Comparison of ENCODE assay signal across 19 cellular contexts in the genomic region with DNA sequence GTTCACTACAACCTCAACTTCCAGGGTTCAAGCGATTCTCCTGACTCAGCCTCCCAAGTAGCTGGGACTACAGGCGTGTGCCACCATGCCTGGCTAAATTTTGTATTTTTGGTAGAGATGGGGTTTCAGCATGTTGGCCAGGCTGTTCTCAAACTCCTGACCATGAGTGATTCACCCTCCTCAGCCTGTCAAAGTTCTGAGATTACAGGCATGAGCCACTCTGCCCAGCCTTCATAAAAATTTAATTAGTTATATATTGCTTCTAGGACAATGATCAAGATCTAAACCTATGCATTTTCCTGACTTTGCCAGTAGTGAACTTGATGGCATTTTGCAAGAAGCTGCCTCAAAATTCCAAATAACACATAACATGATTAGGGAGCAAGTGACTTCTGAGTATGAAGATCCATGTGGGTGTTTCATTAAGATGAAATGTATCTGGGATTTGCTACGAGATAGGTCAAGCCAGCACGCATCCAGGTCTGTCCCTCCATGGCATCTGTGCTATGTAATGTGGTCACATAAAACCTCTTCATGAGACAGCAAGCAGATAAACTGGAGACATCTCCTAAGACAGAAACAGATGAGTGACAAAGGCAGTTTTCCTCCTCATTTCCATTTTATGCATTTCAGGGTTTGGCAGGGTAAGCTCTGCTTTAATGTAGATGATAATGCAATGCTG.
A peak's percentile ranks its signal among the peaks of the same experiment; 100 is the strongest.
DNase-seq lines count a peak whose midpoint lies in the region; ATAC-seq and TF ChIP-seq lines count a peak whose summit lies in the region.
"Had no signal": no experiment of that assay in that cellular context is flagged by ENCODE, and none has a peak within 500 bp of the region (broad histone marks: within the 10 kb centered on the region; RNA-seq: fewer than 3 reads in every experiment).

No MANE protein-coding gene starts in this region.

- POLR2A ChIA-PET in activated CD8-positive, alpha-beta T cell treated with anti-CD3 and anti-CD28 coated beads for 36 hours (lab: Charles Lee), result no interaction called here
- POLR2A ChIA-PET in activated CD8-positive, alpha-beta T cell treated with anti-CD3 and anti-CD28 coated beads, Interleukin-2, amount 10 ng/mL, durations not matched to agents 7 days and 5 days (lab: Charles Lee), result no interaction called here

- peaks cover 4% of the 10 kb centered on the region for H3K27me3 Mint-ChIP-seq in activated CD8-positive, alpha-beta T cell treated with anti-CD3 and anti-CD28 coated beads for 36 hours
- no peaks in the 10 kb centered on the region for H3K27me3 Mint-ChIP-seq in activated CD8-positive, alpha-beta T cell treated with anti-CD3 and anti-CD28 coated beads, Interleukin-2, amount 10 ng/mL, durations not matched to agents 7 days and 5 days (ENCODE audit: low read depth)

- 75 to 77% methylated on average over 4 of the region's 4 CpGs for WGBS in body of pancreas, 2 donors

- H3K27ac Mint-ChIP-seq in activated CD8-positive, alpha-beta T cell treated with anti-CD3 and anti-CD28 coated beads for 36 hours, result peak overlapping the region; percentile 10
- H3K27ac Mint-ChIP-seq in activated CD8-positive, alpha-beta T cell treated with anti-CD3 and anti-CD28 coated beads, Interleukin-2, amount 10 ng/mL, durations not matched to agents 7 days and 5 days, result no peak overlapping the region
- H3K27ac Mint-ChIP-seq in activated naive CD4-positive, alpha-beta T cell treated with anti-CD3 and anti-CD28 coated beads, Interleukin-2, amount 50 U/mL, for 72 hours, result peak overlapping the region in 1 of 2 donors; percentile 9

- H3K27me3 ChIP-seq in body of pancreas, result no peaks in the 10 kb centered on the region
- H3K27me3 ChIP-seq: gastrocnemius medialis, neural progenitor cell, right lobe of liver, thyroid gland had no signal

- H3K4me1 ChIP-seq in body of pancreas, result no peaks in the 10 kb centered on the region
- H3K4me1 ChIP-seq: Caco-2, right lobe of liver, thyroid gland had no signal

- H3K9me3 Mint-ChIP-seq in activated CD8-positive, alpha-beta T cell treated with anti-CD3 and anti-CD28 coated beads for 36 hours, result no peaks in the 10 kb centered on the region
- no peaks in the 10 kb centered on the region for H3K9me3 Mint-ChIP-seq in activated CD8-positive, alpha-beta T cell treated with anti-CD3 and anti-CD28 coated beads, Interleukin-2, amount 10 ng/mL, durations not matched to agents 7 days and 5 days (ENCODE audit: insufficient read depth)
- no peaks in the 10 kb centered on the region for H3K9me3 Mint-ChIP-seq in activated naive CD4-positive, alpha-beta T cell treated with anti-CD3 and anti-CD28 coated beads, Interleukin-2, amount 50 U/mL, for 72 hours

- intact Hi-C loops in activated CD8-positive, alpha-beta T cell treated with anti-CD3 and anti-CD28 coated beads for 36 hours (cut with micrococcal nuclease), result no loop called here
- intact Hi-C loops in body of pancreas (cut with DNase I), result no loop called here

- no peak for DNase-seq in activated CD8-positive, alpha-beta T cell treated with anti-CD3 and anti-CD28 coated beads for 36 hours
- DNase-seq in activated CD8-positive, alpha-beta T cell treated with anti-CD3 and anti-CD28 coated beads, Interleukin-2, amount 10 ng/mL, durations not matched to agents 7 days and 5 days, result no peak
- DNase-seq in SK-N-MC (ENCODE audit: low read depth, low spot score) (no peak), kidney tubule cell (ENCODE audit: low spot score) (peak; percentile 42), body of pancreas (no peak)
- DNase-seq in activated naive CD4-positive, alpha-beta T cell treated with anti-CD3 and anti-CD28 coated beads, Interleukin-2, amount 50 U/mL, for 72 hours (ENCODE audit: low spot score in 2 of 2), result no peak
- DNase-seq in central memory CD4-positive, alpha-beta T cell, result no peak
- DNase-seq: activated CD4-positive, alpha-beta T cell treated with anti-CD3 and anti-CD28 coated beads, Interleukin-2, amount 50 U/mL, for 1 hour; Caco-2; gastrocnemius medialis; right lobe of liver; Right ventricle myocardium superior; stimulated activated CD4-positive, alpha-beta T cell treated with anti-CD3 and anti-CD28 coated beads, Interleukin-4, amount 100 ng/mL, for 1 hour; T-helper 9 cell; thyroid gland had no signal

- H3K9me3 ChIP-seq in SK-N-MC (ENCODE audit: low read depth, low read length) (no peaks in the 10 kb centered on the region), body of pancreas (no peaks in the 10 kb centered on the region)
- H3K9me3 ChIP-seq: Caco-2, gastrocnemius medialis, right lobe of liver, thyroid gland had no signal

- H3K27ac ChIP-seq in SK-N-MC (peak overlapping the region; percentile 60; the same call in 1 of the 2 replicates), body of pancreas (no peak overlapping the region)
- H3K27ac ChIP-seq: HL-60, KMS-11, neural progenitor cell, right lobe of liver, thyroid gland had no signal

- peak overlapping the region; percentile 4 for H3K4me3 ChIP-seq in SK-N-MC
- H3K4me3 ChIP-seq in body of pancreas, result no peak overlapping the region
- H3K4me3 ChIP-seq: gastrocnemius medialis, neural progenitor cell, right lobe of liver, thyroid gland had no signal

- CTCF ChIA-PET in activated CD8-positive, alpha-beta T cell treated with anti-CD3 and anti-CD28 coated beads for 36 hours (lab: Charles Lee), result no interaction called here
- CTCF ChIA-PET in activated CD8-positive, alpha-beta T cell treated with anti-CD3 and anti-CD28 coated beads, Interleukin-2, amount 10 ng/mL, durations not matched to agents 7 days and 5 days (lab: Charles Lee), result no interaction called here

- H3K9ac ChIP-seq in SK-N-MC (ENCODE audit: insufficient read length), result no peak overlapping the region
- H3K9ac ChIP-seq: KMS-11, neural progenitor cell had no signal

- ATAC-seq in activated CD8-positive, alpha-beta T cell treated with anti-CD3 and anti-CD28 coated beads for 36 hours, result no peak
- ATAC-seq in activated CD8-positive, alpha-beta T cell treated with anti-CD3 and anti-CD28 coated beads, Interleukin-2, amount 10 ng/mL, durations not matched to agents 7 days and 5 days, result no peak
- no peak for ATAC-seq in GM18858 (IDR thresholded peaks at IDR 0.05; ENCODE audit: unreplicated experiment)
- ATAC-seq in body of pancreas, result no peak
- ATAC-seq in activated naive CD4-positive, alpha-beta T cell treated with anti-CD3 and anti-CD28 coated beads, Interleukin-2, amount 50 U/mL, for 72 hours, result no peak
- ATAC-seq: gastrocnemius medialis, right lobe of liver had no signal

- H3K36me3 Mint-ChIP-seq in activated CD8-positive, alpha-beta T cell treated with anti-CD3 and anti-CD28 coated beads for 36 hours (ENCODE audit: low read depth), result no peaks in the 10 kb centered on the region
- H3K36me3 Mint-ChIP-seq in activated CD8-positive, alpha-beta T cell treated with anti-CD3 and anti-CD28 coated beads, Interleukin-2, amount 10 ng/mL, durations not matched to agents 7 days and 5 days (ENCODE audit: low read depth), result no peaks in the 10 kb centered on the region
- no peaks in the 10 kb centered on the region for H3K36me3 Mint-ChIP-seq in activated naive CD4-positive, alpha-beta T cell treated with anti-CD3 and anti-CD28 coated beads, Interleukin-2, amount 50 U/mL, for 72 hours
- H3K36me3 Mint-ChIP-seq: neural progenitor cell had no signal

- no peak overlapping the region for H3K4me3 Mint-ChIP-seq in activated CD8-positive, alpha-beta T cell treated with anti-CD3 and anti-CD28 coated beads for 36 hours
- H3K4me3 Mint-ChIP-seq in activated CD8-positive, alpha-beta T cell treated with anti-CD3 and anti-CD28 coated beads, Interleukin-2, amount 10 ng/mL, durations not matched to agents 7 days and 5 days, result no peak overlapping the region
- H3K4me3 Mint-ChIP-seq: neural progenitor cell had no signal

- peaks cover 15% of the 10 kb centered on the region for H3K4me1 Mint-ChIP-seq in activated CD8-positive, alpha-beta T cell treated with anti-CD3 and anti-CD28 coated beads for 36 hours (ENCODE audit: low read depth)
- peaks cover 6% of the 10 kb centered on the region for H3K4me1 Mint-ChIP-seq in activated CD8-positive, alpha-beta T cell treated with anti-CD3 and anti-CD28 coated beads, Interleukin-2, amount 10 ng/mL, durations not matched to agents 7 days and 5 days (ENCODE audit: low read depth)

- no peaks in the 10 kb centered on the region for H3K36me3 ChIP-seq in SK-N-MC (ENCODE audit: insufficient read depth, low read length)
- no peaks in the 10 kb centered on the region for H3K36me3 ChIP-seq in body of pancreas (replicated peaks in 1 of 2; ENCODE audit: insufficient read depth in 1 of 2, low read depth in 2 of 2)
- H3K36me3 ChIP-seq: gastrocnemius medialis, neural progenitor cell, right lobe of liver, thyroid gland had no signal

- TF ChIP-seq CTCF in activated CD8-positive, alpha-beta T cell treated with anti-CD3 and anti-CD28 coated beads for 36 hours (IDR thresholded peaks at IDR 0.05), result no peak
- TF ChIP-seq CTCF in body of pancreas (IDR thresholded peaks at IDR 0.05), result no peak

- no peak for TF ChIP-seq POLR2A in body of pancreas (IDR thresholded peaks at IDR 0.05)
